Comparison of ENCODE assay signal across 1 cellular context in the genomic region with DNA sequence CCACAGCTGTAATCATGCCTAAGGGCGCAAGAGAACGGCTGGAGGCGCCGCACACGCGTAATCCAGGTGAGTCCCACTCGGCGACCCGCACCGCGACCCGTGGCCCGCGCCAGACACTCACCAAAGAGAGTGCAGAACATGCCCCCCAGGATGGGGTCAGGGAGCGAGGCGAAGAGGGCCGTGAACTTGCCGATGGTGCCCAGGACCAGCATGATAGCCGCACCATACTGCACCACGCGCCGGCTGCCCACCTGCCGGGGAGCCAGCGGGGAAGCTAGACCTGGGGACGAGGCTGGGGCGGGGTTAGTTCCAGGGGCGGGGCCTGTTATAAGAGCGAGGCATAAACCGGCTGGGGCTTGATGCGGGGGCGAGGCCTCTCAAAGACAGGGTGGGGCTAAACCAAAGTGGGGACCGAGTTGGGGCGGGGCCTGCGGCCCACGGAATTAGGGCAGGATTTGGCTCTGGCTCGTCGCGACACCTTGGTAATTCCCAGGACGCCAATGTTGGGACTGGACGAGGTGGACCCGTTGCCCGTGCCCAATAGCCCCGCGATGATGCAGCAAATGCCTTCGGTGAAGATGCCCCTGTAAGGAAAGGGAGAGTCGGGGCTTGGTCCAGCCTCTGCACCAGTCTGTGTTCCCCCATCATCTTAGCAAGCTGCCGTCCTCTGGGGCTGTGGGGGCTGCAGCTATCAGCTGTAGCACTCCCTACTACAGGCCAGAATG.
TF ChIP-seq lines count a peak whose summit lies in the region.

No MANE protein-coding gene starts in this region.

TF ChIP-seq in H1, 55 proteins besides CTCF, POLR2A, EP300 and RAD21:
- TF ChIP-seq SP4 (IDR thresholded peaks at IDR 0.05; ENCODE audit: low read length): no peak
- no peak for TF ChIP-seq CHD2 (IDR thresholded peaks at IDR 0.05; ENCODE audit: low read length)
- TF ChIP-seq CREB1 (IDR thresholded peaks at IDR 0.05): no peak
- no peak for TF ChIP-seq CEBPB (IDR thresholded peaks at IDR 0.05; ENCODE audit: low read depth, low read length)
- TF ChIP-seq CTBP2 (IDR thresholded peaks at IDR 0.05; ENCODE audit: borderline replicate concordance, insufficient read depth, insufficient read length, low read length): no peak
- no peak for TF ChIP-seq SUZ12 (IDR thresholded peaks at IDR 0.05; ENCODE audit: low read length)
